Comparison of ENCODE assay signal across 11 cellular contexts in genomic region chr6:158488065-158488464, GRCh38.
DNase-seq lines count a peak whose midpoint lies in the region; ATAC-seq and TF ChIP-seq lines count a peak whose summit lies in the region.
"Had no signal": no experiment of that assay in that cellular context is flagged by ENCODE, and none has a peak within 500 bp of the region (broad histone marks: within the 10 kb centered on the region; RNA-seq: fewer than 3 reads in every experiment).

No MANE protein-coding gene starts in this region.

- CTCF ChIA-PET in AG04449 (lab: Yijun Ruan, JAX) = interaction anchor here (0.7 to 2.6 kb wide), 9 partner anchors 9 to 267 kb away, joined by 3 to 8 read pairs (median 3); no protein-coding TSS in a partner anchor

- no peaks in the 10 kb centered on the region for H3K9me3 Mint-ChIP-seq in HFFc6

- ATAC-seq in GM19467 (IDR thresholded peaks at IDR 0.05; ENCODE audit: unreplicated experiment) (no peak), GM19463 (IDR thresholded peaks at IDR 0.05; ENCODE audit: unreplicated experiment) (no peak)
- ATAC-seq: upper lobe of right lung had no signal

- peak overlapping the region; percentile 68 for H3K4me3 Mint-ChIP-seq in HFFc6

- peak; percentile 96 for DNase-seq in AG04449 (ENCODE audit: low read depth, low spot score)
- DNase-seq in HFFc6 = peak; percentile 95
- DNase-seq in astrocyte of the hippocampus (ENCODE audit: low read depth, low spot score) = peak; percentile 95
- DNase-seq in kidney epithelial cell (ENCODE audit: low read depth) = peak; percentile 98
- DNase-seq in activated CD8-positive, alpha-beta memory T cell treated with anti-CD3 and anti-CD28 coated beads, Interleukin-2, amount 50 U/mL, for 4 hours = no peak
- no peak for DNase-seq in KG1 (lab: John Stamatoyannopoulos, UW)
- DNase-seq: erythroblast; stimulated activated CD4-positive, alpha-beta T cell treated with anti-CD3 and anti-CD28 coated beads, Interleukin-4, amount 100 ng/mL, for 24 hours; upper lobe of right lung had no signal

- H3K27ac Mint-ChIP-seq in HFFc6 = peak overlapping the region; percentile 91

- H3K27me3 Mint-ChIP-seq in HFFc6 (ENCODE audit: insufficient read depth) = no peaks in the 10 kb centered on the region

- no peaks in the 10 kb centered on the region for H3K36me3 ChIP-seq in kidney epithelial cell (ENCODE audit: control insufficient read depth, insufficient read depth, low read length)

- TF ChIP-seq CTCF in AG04449 (IDR thresholded peaks at IDR 0.05; ENCODE audit: insufficient read depth, low read length, missing control alignments) (no peak), HFFc6 (IDR thresholded peaks at IDR 0.05) (no peak), kidney epithelial cell (IDR thresholded peaks at IDR 0.05; ENCODE audit: insufficient read depth, low read length, poor library complexity, severe bottlenecking) (no peak)

- peaks cover 46% of the 10 kb centered on the region for H3K4me1 Mint-ChIP-seq in HFFc6 (ENCODE audit: low read depth)

- POLR2A ChIA-PET in AG04449 (lab: Yijun Ruan, JAX) = interaction anchor here (1.0 to 1.8 kb wide), 2 partner anchors 12 to 13 kb away, joined by 3 to 4 read pairs; no protein-coding TSS in a partner anchor

- H3K36me3 Mint-ChIP-seq in HFFc6 (ENCODE audit: low read depth) = peaks cover 18% of the 10 kb centered on the region

- no peaks in the 10 kb centered on the region for H3K27me3 ChIP-seq in kidney epithelial cell (ENCODE audit: control insufficient read depth, insufficient read depth, low read length)
- H3K27me3 ChIP-seq: upper lobe of right lung had no signal

- no peak overlapping the region for H3K4me3 ChIP-seq in AG04449 (ENCODE audit: low read depth, low read length)
- no peak overlapping the region for H3K4me3 ChIP-seq in kidney epithelial cell (ENCODE audit: low read depth, low read length)
- H3K4me3 ChIP-seq: upper lobe of right lung had no signal

Comparison
In these comparisons a context has a peak if more than half of its experiments do, and no peak if none do; other contexts are left out.
1. DNase-seq: peak in AG04449 (single experiment), HFFc6 (single experiment), astrocyte of the hippocampus (single experiment) and kidney epithelial cell (single experiment); none in activated CD8-positive, alpha-beta memory T cell treated with anti-CD3 and anti-CD28 coated beads, Interleukin-2, amount 50 U/mL, for 4 hours (single experiment) and KG1 (single experiment).